ENCODE assay signal across 8 cellular contexts in genomic region chr10:110077436-110078120, GRCh38.
A peak's percentile ranks its signal among the peaks of the same experiment; 100 is the strongest.
DNase-seq lines count a peak whose midpoint lies in the region; ATAC-seq, FAIRE-seq and TF ChIP-seq lines count a peak whose summit lies in the region.

No MANE protein-coding gene starts in this region.

- H3K79me2 ChIP-seq in astrocyte (ENCODE audit: insufficient read depth, low read length) = peaks cover 46% of the 10 kb centered on the region

- peak overlapping the region; percentile 64 for H3K4me2 ChIP-seq in astrocyte (ENCODE audit: low read length)

- H3K9me3 ChIP-seq in astrocyte (ENCODE audit: insufficient read depth, low read depth, low read length) = no peaks in the 10 kb centered on the region
- H3K9me3 ChIP-seq in mononuclear cell (ENCODE audit: low read depth, low read length) = no peaks in the 10 kb centered on the region

- peak overlapping the region; percentile 32 for H3K27ac ChIP-seq in astrocyte (ENCODE audit: low read depth, low read length)

- H3K27me3 ChIP-seq in astrocyte (ENCODE audit: insufficient read depth, low read length) (no peaks in the 10 kb centered on the region), mononuclear cell (ENCODE audit: insufficient read depth, low read length) (no peaks in the 10 kb centered on the region)

- peak; percentile 6 for DNase-seq in AG08395 (ENCODE audit: low spot score)
- peak; percentile 8 for DNase-seq in HuH-7.5 (ENCODE audit: low spot score)
- no peak for DNase-seq in astrocyte (ENCODE audit: low read depth)
- DNase-seq in SHP77 treated with DMSO at 0.1 percent for 48 hours (lab: John Stamatoyannopoulos, UW) = no peak
- DNase-seq in NCI-H82 treated with DMSO at 0.1 percent for 48 hours (lab: John Stamatoyannopoulos, UW; ENCODE audit: unreplicated experiment) = no peak
- DNase-seq in NCI-H2227 (lab: John Stamatoyannopoulos, UW; ENCODE audit: unreplicated experiment) = no peak

- H3K27me3 Mint-ChIP-seq in astrocyte (ENCODE audit: low read depth, unreplicated experiment) = no peaks in the 10 kb centered on the region

- H3K9me3 Mint-ChIP-seq in astrocyte (ENCODE audit: unreplicated experiment) = no peaks in the 10 kb centered on the region

- no peak for FAIRE-seq in astrocyte (lab: Jason Lieb, UNC)

- no peaks in the 10 kb centered on the region for H4K20me1 ChIP-seq in astrocyte (ENCODE audit: insufficient read depth, low read length)

- peak overlapping the region; percentile 43 for H3K9ac ChIP-seq in astrocyte (ENCODE audit: low read length)

- no peaks in the 10 kb centered on the region for H3K36me3 Mint-ChIP-seq in astrocyte (ENCODE audit: low read depth, unreplicated experiment)

- no peak overlapping the region for H2AFZ ChIP-seq in astrocyte (ENCODE audit: low read depth, low read length)

- no peak overlapping the region for H3K4me3 ChIP-seq in astrocyte (ENCODE audit: insufficient read depth, low read depth, low read length)
- peak overlapping the region; percentile 11 for H3K4me3 ChIP-seq in mononuclear cell (ENCODE audit: low read length)

- no peak for TF ChIP-seq CTCF in astrocyte (IDR thresholded peaks at IDR 0.05; ENCODE audit: insufficient read depth, low read depth, low read length)

- H3K4me3 Mint-ChIP-seq in astrocyte (ENCODE audit: unreplicated experiment) = peak overlapping the region; percentile 47

- peaks cover 44% of the 10 kb centered on the region for H3K4me1 ChIP-seq in astrocyte (ENCODE audit: insufficient read depth, low read length)
- H3K4me1 ChIP-seq in mononuclear cell (ENCODE audit: insufficient read depth, low read length) = peaks cover 83% of the 10 kb centered on the region

- H3K36me3 ChIP-seq in astrocyte (ENCODE audit: insufficient read depth, low read length) = no peaks in the 10 kb centered on the region

- peak overlapping the region; percentile 87 for H3K27ac Mint-ChIP-seq in astrocyte (ENCODE audit: unreplicated experiment)

- peaks cover 67% of the 10 kb centered on the region for H3K4me1 Mint-ChIP-seq in astrocyte (ENCODE audit: low read depth, unreplicated experiment)

- no peak for ATAC-seq in HG03469 (IDR thresholded peaks at IDR 0.05; ENCODE audit: unreplicated experiment)

Comparison
In these comparisons a context has a peak if more than half of its experiments do, and no peak if none do; other contexts are left out.
1. DNase-seq: peak in AG08395 (single experiment) and HuH-7.5 (single experiment); none in astrocyte (single experiment), SHP77 treated with DMSO at 0.1 percent for 48 hours (single experiment), NCI-H82 treated with DMSO at 0.1 percent for 48 hours (single experiment) and NCI-H2227 (single experiment).